ENCODE assay signal across 8 cellular contexts in the genomic region with DNA sequence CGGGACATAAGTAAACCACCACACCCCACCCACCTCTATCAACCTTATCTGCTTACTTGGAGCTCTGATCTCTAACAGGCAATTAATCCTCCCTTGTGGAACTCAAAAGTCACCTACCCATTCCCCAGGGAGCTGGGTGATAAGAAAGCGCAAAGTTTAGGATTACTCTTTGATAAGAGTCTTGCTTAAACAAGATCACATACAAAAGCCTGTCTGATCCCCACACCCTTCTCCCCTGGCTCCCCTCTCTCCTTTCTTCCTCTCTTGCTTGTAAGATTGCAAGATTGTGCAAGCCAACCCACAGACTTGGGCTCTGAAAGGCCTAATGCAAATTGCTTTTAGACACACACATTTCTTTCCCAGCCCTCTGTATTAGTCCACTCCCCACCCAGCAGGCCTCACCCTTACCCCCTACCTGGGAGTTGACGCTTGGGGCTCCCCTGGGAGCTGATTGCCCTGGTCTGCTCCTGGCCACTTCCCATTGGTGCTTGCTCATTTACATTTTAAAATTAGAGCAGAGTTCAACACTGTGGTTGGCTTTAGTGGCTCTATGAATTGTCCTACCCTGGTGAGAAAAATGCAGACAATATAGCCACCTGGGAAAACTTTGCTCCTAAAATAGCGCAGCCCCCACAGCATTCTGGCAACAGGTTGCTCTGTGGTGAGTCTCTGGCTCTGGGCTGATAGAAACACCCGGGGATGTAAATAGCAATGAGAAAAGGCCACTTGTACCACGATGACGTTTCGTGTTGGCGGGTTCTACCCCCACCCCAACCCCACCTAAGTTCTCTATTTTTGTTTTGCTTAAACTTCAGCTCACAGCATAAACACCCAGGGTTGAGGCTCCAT. TPM values are rescaled to one million over a fixed set of nuclear protein-coding genes. Genes with fewer than 3 reads are reported as not detected.
DNase-seq lines count a peak whose midpoint lies in the region; ATAC-seq and TF ChIP-seq lines count a peak whose summit lies in the region.

No MANE protein-coding gene starts in this region.

- no peak overlapping the region for H3K4me3 Mint-ChIP-seq in effector memory CD8-positive, alpha-beta T cell

- no peak for TF ChIP-seq POLR2A in vagina (IDR thresholded peaks at IDR 0.05)

- H3K27ac ChIP-seq in coronary artery (peak overlapping the region in 1 of 2 donors; percentile 46), vagina (no peak overlapping the region)

- H3K4me1 Mint-ChIP-seq in effector memory CD8-positive, alpha-beta T cell (ENCODE audit: low read depth in 2 of 2): no peaks in the 10 kb centered on the region

- peaks cover 8 to 46% of the 10 kb centered on the region in 2 donors for H3K27me3 Mint-ChIP-seq in effector memory CD8-positive, alpha-beta T cell

- TF ChIP-seq CTCF in coronary artery (IDR thresholded peaks at IDR 0.05): no peak
- no peak for TF ChIP-seq CTCF in vagina (IDR thresholded peaks at IDR 0.05)

- H3K9me3 Mint-ChIP-seq in effector memory CD8-positive, alpha-beta T cell: no peaks in the 10 kb centered on the region

- intact Hi-C loops in vagina (cut with DNase I): no loop called here

- no peak overlapping the region for H3K4me3 ChIP-seq in coronary artery
- no peak overlapping the region for H3K4me3 ChIP-seq in vagina

- ATAC-seq in GM18517 (IDR thresholded peaks at IDR 0.05; ENCODE audit: unreplicated experiment): peak; percentile 87
- ATAC-seq in HG02623 (IDR thresholded peaks at IDR 0.05; ENCODE audit: unreplicated experiment): peak; percentile 75
- peak; percentile 14 for ATAC-seq in effector memory CD8-positive, alpha-beta T cell (replicated peaks)

- H3K36me3 ChIP-seq in vagina: no peaks in the 10 kb centered on the region

- H3K9me3 ChIP-seq in vagina: no peaks in the 10 kb centered on the region

- H3K36me3 Mint-ChIP-seq in effector memory CD8-positive, alpha-beta T cell (ENCODE audit: insufficient read depth): no peaks in the 10 kb centered on the region

- H3K27me3 ChIP-seq in vagina: no peaks in the 10 kb centered on the region

- H3K27ac Mint-ChIP-seq in effector memory CD8-positive, alpha-beta T cell: no peak overlapping the region

- no peaks in the 10 kb centered on the region for H3K4me1 ChIP-seq in vagina

- DNase-seq in NCI-H146 (lab: John Stamatoyannopoulos, UW): peak; percentile 22
- no peak for DNase-seq in effector memory CD8-positive, alpha-beta T cell
- peak in 32 of 56 donors; percentile 33 to 88 (median 62) for DNase-seq in nucleus accumbens (lab: John Stamatoyannopoulos, UW)
- no peak for DNase-seq in coronary artery (ENCODE audit: low spot score)
- DNase-seq in stimulated activated CD4-positive, alpha-beta T cell treated with anti-CD3 and anti-CD28 coated beads, Interleukin-1b, Interleukin-23, amount 100 ng/mL, for 48 hours: no peak
- no peak for DNase-seq in vagina (ENCODE audit: extremely low spot score in 2 of 2)

RNA-seq across cellular contexts. Expression of a gene that starts 58.9 kb away (rescaled TPM):
- 1.2 TPM for total RNA-seq in vagina

Comparison
In these comparisons a context has a peak if more than half of its experiments do, and no peak if none do; other contexts are left out.
1. ATAC-seq: peak in every context shown above with its lines; median percentile 87 in GM18517; 75 in HG02623; 14 in effector memory CD8-positive, alpha-beta T cell.
2. DNase-seq: peak in NCI-H146 (single experiment) and nucleus accumbens (32 of 56); none in effector memory CD8-positive, alpha-beta T cell (0 of 3), coronary artery (single experiment), stimulated activated CD4-positive, alpha-beta T cell treated with anti-CD3 and anti-CD28 coated beads, Interleukin-1b, Interleukin-23, amount 100 ng/mL, for 48 hours (single experiment) and vagina (0 of 2).